Comparison of ENCODE assay signal across 15 cellular contexts in genomic region chr17:38463451-38463858, GRCh38. TPM values are rescaled to one million over a fixed set of nuclear protein-coding genes. Genes with fewer than 3 reads are reported as not detected.
DNase-seq lines count a peak whose midpoint lies in the region; ATAC-seq and TF ChIP-seq lines count a peak whose summit lies in the region.
"Had no signal": no experiment of that assay in that cellular context is flagged by ENCODE, and none has a peak within 500 bp of the region (broad histone marks: within the 10 kb centered on the region; RNA-seq: fewer than 3 reads in every experiment).

No MANE protein-coding gene starts in this region.

- H3K27ac ChIP-seq in VCaP (peak overlapping the region; percentile 34; the same call in 1 of the 2 replicates), fibroblast of lung (ENCODE audit: insufficient read depth, low read length) (peak overlapping the region; percentile 100), upper lobe of left lung (peak overlapping the region; percentile 85 to 91 (median 89))
- no peak overlapping the region for H3K27ac ChIP-seq in naive thymus-derived CD4-positive, alpha-beta T cell (ENCODE audit: low read depth, low read length)
- no peak overlapping the region for H3K27ac ChIP-seq in CD8-positive, alpha-beta memory T cell (ENCODE audit: low read depth, low read length)

- no peak for TF ChIP-seq POLR2A in upper lobe of left lung (IDR thresholded peaks at IDR 0.05)

- peak overlapping the region; percentile 82 for H3K4me3 Mint-ChIP-seq in osteocyte (ENCODE audit: unreplicated experiment)
- no peak overlapping the region for H3K4me3 Mint-ChIP-seq in naive thymus-derived CD4-positive, alpha-beta T cell
- no peak overlapping the region for H3K4me3 Mint-ChIP-seq in CD8-positive, alpha-beta memory T cell
- H3K4me3 Mint-ChIP-seq: activated CD4-positive, alpha-beta T cell treated with anti-CD3 and anti-CD28 coated beads for 36 hours; activated T-cell treated with anti-CD3 and anti-CD28 coated beads, Interleukin-2, amount 50 U/mL, for 72 hours had no signal

- POLR2A ChIA-PET in naive thymus-derived CD4-positive, alpha-beta T cell (lab: Charles Lee) = no interaction called here
- POLR2A ChIA-PET in CD8-positive, alpha-beta memory T cell (lab: Charles Lee) = no interaction called here

- peaks cover 71% of the 10 kb centered on the region for H3K4me1 Mint-ChIP-seq in osteocyte (ENCODE audit: unreplicated experiment)
- H3K4me1 Mint-ChIP-seq in naive thymus-derived CD4-positive, alpha-beta T cell = peaks cover 0 to 5% (median 0%) of the 10 kb centered on the region in 7 donors
- H3K4me1 Mint-ChIP-seq in CD8-positive, alpha-beta memory T cell = no peaks in the 10 kb centered on the region
- H3K4me1 Mint-ChIP-seq: activated CD4-positive, alpha-beta T cell treated with anti-CD3 and anti-CD28 coated beads for 36 hours had no signal

- no peaks in the 10 kb centered on the region for H3K27me3 ChIP-seq in fibroblast of lung (ENCODE audit: control insufficient read depth, insufficient read depth, low read length)
- H3K27me3 ChIP-seq in upper lobe of left lung = no peaks in the 10 kb centered on the region
- H3K27me3 ChIP-seq in naive thymus-derived CD4-positive, alpha-beta T cell (ENCODE audit: control insufficient read depth in 2 of 2, insufficient read depth in 2 of 2, low read length in 2 of 2) = no peaks in the 10 kb centered on the region
- H3K27me3 ChIP-seq in CD8-positive, alpha-beta memory T cell (ENCODE audit: insufficient read depth, low read length, poor library complexity, severe bottlenecking) = no peaks in the 10 kb centered on the region

- intact Hi-C loops in naive thymus-derived CD4-positive, alpha-beta T cell (cut with micrococcal nuclease) = no loop called here

- H3K36me3 Mint-ChIP-seq in osteocyte (ENCODE audit: unreplicated experiment) = peaks cover 37% of the 10 kb centered on the region
- H3K36me3 Mint-ChIP-seq in naive thymus-derived CD4-positive, alpha-beta T cell = no peaks in the 10 kb centered on the region
- H3K36me3 Mint-ChIP-seq in CD8-positive, alpha-beta memory T cell = no peaks in the 10 kb centered on the region

- H3K4me1 ChIP-seq in fibroblast of lung (ENCODE audit: control insufficient read depth, extremely low read depth, insufficient read depth, low read length) = peaks cover 39% of the 10 kb centered on the region
- H3K4me1 ChIP-seq in upper lobe of left lung = peaks cover 25 to 43% (median 34%) of the 10 kb centered on the region in 4 donors
- H3K4me1 ChIP-seq in naive thymus-derived CD4-positive, alpha-beta T cell (ENCODE audit: control insufficient read depth in 2 of 2, insufficient read depth in 2 of 2, low read length in 2 of 2) = no peaks in the 10 kb centered on the region
- no peaks in the 10 kb centered on the region for H3K4me1 ChIP-seq in CD8-positive, alpha-beta memory T cell (ENCODE audit: insufficient read depth, low read length)

- CTCF ChIA-PET in naive thymus-derived CD4-positive, alpha-beta T cell (lab: Charles Lee) = no interaction called here
- CTCF ChIA-PET in CD8-positive, alpha-beta memory T cell (lab: Charles Lee) = no interaction called here

- TF ChIP-seq CTCF in VCaP (conservative IDR thresholded peaks at IDR 0.05) = no peak
- no peak for TF ChIP-seq CTCF in fibroblast of lung (conservative IDR thresholded peaks at IDR 0.05 in 1 of 2, IDR thresholded peaks at IDR 0.05 in 1 of 2; ENCODE audit: low read depth in 1 of 2, low read length in 2 of 2)
- TF ChIP-seq CTCF in osteocyte (IDR thresholded peaks at IDR 0.05) = no peak
- no peak for TF ChIP-seq CTCF in upper lobe of left lung (IDR thresholded peaks at IDR 0.05)

- peak overlapping the region; percentile 98 for H3K27ac Mint-ChIP-seq in osteocyte (ENCODE audit: unreplicated experiment)
- no peak overlapping the region for H3K27ac Mint-ChIP-seq in naive thymus-derived CD4-positive, alpha-beta T cell
- no peak overlapping the region for H3K27ac Mint-ChIP-seq in CD8-positive, alpha-beta memory T cell
- H3K27ac Mint-ChIP-seq: activated CD4-positive, alpha-beta T cell treated with anti-CD3 and anti-CD28 coated beads for 36 hours; activated T-cell treated with anti-CD3 and anti-CD28 coated beads, Interleukin-2, amount 50 U/mL, for 72 hours had no signal

- H3K4me2 ChIP-seq in fibroblast of lung (ENCODE audit: extremely low read depth, insufficient read depth, low read length) = no peak overlapping the region

- 31 to 67% methylated on average over 2 to 7 of the region's 8 CpGs for WGBS in upper lobe of left lung, 2 donors

- peaks cover 53% of the 10 kb centered on the region for H3K79me2 ChIP-seq in fibroblast of lung (ENCODE audit: control insufficient read depth, insufficient read depth, low read length)

- peaks cover 59% of the 10 kb centered on the region for H3K36me3 ChIP-seq in fibroblast of lung (ENCODE audit: control insufficient read depth, insufficient read depth, low read length)
- peaks cover 0 to 75% (median 28%) of the 10 kb centered on the region in 4 donors for H3K36me3 ChIP-seq in upper lobe of left lung
- no peaks in the 10 kb centered on the region for H3K36me3 ChIP-seq in naive thymus-derived CD4-positive, alpha-beta T cell (ENCODE audit: control insufficient read depth in 2 of 3, insufficient read depth in 3 of 3, low read length in 3 of 3)
- H3K36me3 ChIP-seq in CD8-positive, alpha-beta memory T cell (ENCODE audit: insufficient read depth, low read length) = no peaks in the 10 kb centered on the region

- no peaks in the 10 kb centered on the region for H3K9me3 Mint-ChIP-seq in osteocyte (ENCODE audit: unreplicated experiment)
- H3K9me3 Mint-ChIP-seq in naive thymus-derived CD4-positive, alpha-beta T cell = no peaks in the 10 kb centered on the region
- no peaks in the 10 kb centered on the region for H3K9me3 Mint-ChIP-seq in CD8-positive, alpha-beta memory T cell
- H3K9me3 Mint-ChIP-seq: activated T-cell treated with anti-CD3 and anti-CD28 coated beads, Interleukin-2, amount 50 U/mL, for 72 hours had no signal

- H2AFZ ChIP-seq in fibroblast of lung (ENCODE audit: low read length) = no peak overlapping the region

- TF ChIP-seq EP300 in upper lobe of left lung (IDR thresholded peaks at IDR 0.05) = no peak

- H4K20me1 ChIP-seq in fibroblast of lung (ENCODE audit: control insufficient read depth, extremely low read depth, insufficient read depth, low read length) = no peaks in the 10 kb centered on the region

- H3K9ac ChIP-seq in fibroblast of lung (ENCODE audit: insufficient read depth, low read length) = no peak overlapping the region

- H3K4me3 ChIP-seq in fibroblast of lung (replicated peaks in 1 of 4; ENCODE audit: control extremely low read depth in 1 of 4, insufficient read depth in 1 of 4, low read depth in 3 of 4, low read length in 4 of 4) (no peak overlapping the region), upper lobe of left lung (no peak overlapping the region)
- H3K4me3 ChIP-seq in naive thymus-derived CD4-positive, alpha-beta T cell (ENCODE audit: low read length) = no peak overlapping the region
- H3K4me3 ChIP-seq in CD8-positive, alpha-beta memory T cell (ENCODE audit: low read length) = no peak overlapping the region

- no peak for DNase-seq in fibroblast of lung (ENCODE audit: low read depth in 2 of 2)
- no peak for DNase-seq in osteocyte (ENCODE audit: extremely low spot score, unreplicated experiment)
- DNase-seq in upper lobe of left lung = no peak
- no peak for DNase-seq in activated CD4-positive, CD25-positive, alpha-beta regulatory T cell (lab: John Stamatoyannopoulos, UW)
- no peak for DNase-seq in naive thymus-derived CD4-positive, alpha-beta T cell
- DNase-seq in NCI-H2196 (lab: John Stamatoyannopoulos, UW; ENCODE audit: unreplicated experiment) = no peak
- DNase-seq in CD8-positive, alpha-beta memory T cell = no peak
- DNase-seq: activated CD4-positive, alpha-beta T cell treated with anti-CD3 and anti-CD28 coated beads for 36 hours; activated T-cell treated with anti-CD3 and anti-CD28 coated beads, Interleukin-2, amount 50 U/mL, for 72 hours; amniotic stem cell; effector CD8-positive, alpha-beta T cell; Kasumi-1; mesendoderm; NCI-H2081 treated with DMSO at 0.1 percent for 48 hours had no signal

- no peaks in the 10 kb centered on the region for H3K27me3 Mint-ChIP-seq in osteocyte (ENCODE audit: unreplicated experiment)
- peaks cover 0 to 5% (median 0%) of the 10 kb centered on the region in 5 donors for H3K27me3 Mint-ChIP-seq in naive thymus-derived CD4-positive, alpha-beta T cell
- H3K27me3 Mint-ChIP-seq in CD8-positive, alpha-beta memory T cell = peaks cover 7 to 29% of the 10 kb centered on the region in 2 donors
- H3K27me3 Mint-ChIP-seq: activated CD4-positive, alpha-beta T cell treated with anti-CD3 and anti-CD28 coated beads for 36 hours had no signal

- no peaks in the 10 kb centered on the region for H3K9me3 ChIP-seq in fibroblast of lung (ENCODE audit: control insufficient read depth, insufficient read depth, low read depth, low read length)
- H3K9me3 ChIP-seq in upper lobe of left lung = no peaks in the 10 kb centered on the region
- H3K9me3 ChIP-seq in naive thymus-derived CD4-positive, alpha-beta T cell (ENCODE audit: control insufficient read depth in 2 of 3, low read length in 3 of 3) = no peaks in the 10 kb centered on the region
- no peaks in the 10 kb centered on the region for H3K9me3 ChIP-seq in CD8-positive, alpha-beta memory T cell (ENCODE audit: low read length)

- ATAC-seq in upper lobe of left lung (ENCODE audit: low FRiP score in 2 of 2) = no peak
- ATAC-seq in naive thymus-derived CD4-positive, alpha-beta T cell = no peak
- ATAC-seq: activated CD4-positive, alpha-beta T cell treated with anti-CD3 and anti-CD28 coated beads for 36 hours; activated T-cell treated with anti-CD3 and anti-CD28 coated beads, Interleukin-2, amount 50 U/mL, for 72 hours had no signal

RNA-seq across cellular contexts. Expression of gene ARHGAP23, which starts 35.2 kb away (rescaled TPM):
- 18.2 and 41.1 TPM in 2 replicates for total RNA-seq in fibroblast of lung
- 28.1 and 31.0 TPM in 2 replicates for polyA plus RNA-seq in fibroblast of lung
- polyA plus RNA-seq in fibroblast of lung (2012) = 71.0 and 72.1 TPM in 2 replicates
- 114 and 139 TPM in 2 replicates for polyA minus RNA-seq in fibroblast of lung (ENCODE audit: low replicate concordance)
- total RNA-seq in osteocyte = 165 and 177 TPM in 2 replicates
- 100 to 1,000 TPM in 1 of 6 donors, 10 to 100 TPM in 5; 30.4 to 104 (median 70.1) TPM for total RNA-seq in upper lobe of left lung
- 1 to 10 TPM in 1 of 5 experiments, under 1 TPM in 2, not detected in 2; 0.24 to 1.3 (median 0.34) TPM for total RNA-seq in naive thymus-derived CD4-positive, alpha-beta T cell
- not detected for polyA plus RNA-seq in naive thymus-derived CD4-positive, alpha-beta T cell
- total RNA-seq in CD8-positive, alpha-beta memory T cell = 1 to 10 TPM in 1 of 2 experiments, under 1 TPM in 1; 0.48 to 1.0 TPM
- not detected for polyA plus RNA-seq in CD8-positive, alpha-beta memory T cell

Comparison
In these comparisons a context has a peak if more than half of its experiments do, and no peak if none do; other contexts are left out.
1. H3K27ac ChIP-seq: peak in VCaP (single experiment), fibroblast of lung (single experiment) and upper lobe of left lung (4 of 4); none in naive thymus-derived CD4-positive, alpha-beta T cell (single experiment) and CD8-positive, alpha-beta memory T cell (single experiment).